Comparison of ENCODE assay signal across 9 cellular contexts in the genomic region with DNA sequence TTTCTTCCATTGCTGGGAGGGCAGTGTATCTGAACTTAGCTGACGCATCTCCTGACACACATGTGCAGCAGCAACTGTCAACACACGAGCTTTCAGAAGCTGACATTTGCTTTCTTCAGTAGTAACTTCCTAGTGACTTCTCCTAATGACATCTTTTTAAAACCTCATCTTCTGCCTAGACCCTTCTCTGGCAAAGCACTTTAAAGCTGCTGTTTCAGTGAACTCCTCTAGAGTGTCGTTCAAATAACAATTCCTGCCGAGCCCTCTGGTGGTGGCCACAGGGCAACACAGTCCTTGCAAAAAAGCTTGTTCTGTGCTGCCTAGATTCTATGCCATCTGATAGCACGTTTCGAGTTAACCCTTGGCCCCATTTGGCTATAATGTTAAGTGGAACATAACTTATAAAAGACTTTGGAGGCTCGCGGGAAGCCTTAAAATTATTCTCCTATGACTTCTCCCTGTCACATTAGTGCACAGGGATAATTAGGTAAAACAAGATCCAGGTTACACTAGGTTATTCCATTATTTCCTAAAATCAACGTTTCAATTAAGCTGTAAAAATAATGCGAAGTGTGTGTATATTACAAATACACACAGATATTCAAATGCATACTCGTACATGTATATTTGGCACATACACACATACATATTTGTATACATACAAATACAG.
A peak's percentile ranks its signal among the peaks of the same experiment; 100 is the strongest.
DNase-seq lines count a peak whose midpoint lies in the region; ATAC-seq and TF ChIP-seq lines count a peak whose summit lies in the region.
"Had no signal": no experiment of that assay in that cellular context is flagged by ENCODE, and none has a peak within 500 bp of the region (broad histone marks: within the 10 kb centered on the region; RNA-seq: fewer than 3 reads in every experiment).

No MANE protein-coding gene starts in this region.

- no peaks in the 10 kb centered on the region for H3K4me1 Mint-ChIP-seq in activated T-helper 1 cell treated with anti-CD3 and anti-CD28 coated beads, Interleukin-12 subunit alpha, Interleukin-12 subunit beta, Interleukin-2, Interleukin-4 antibody, amounts not matched to agents 30 ng/mL and 10 ng/mL and 1 ng/mL, durations not matched to agents 14 hours and 24 hours and 36 hours (ENCODE audit: low read depth)
- H3K4me1 Mint-ChIP-seq: B cell had no signal

- no peaks in the 10 kb centered on the region for H3K9me3 Mint-ChIP-seq in activated T-helper 1 cell treated with anti-CD3 and anti-CD28 coated beads, Interleukin-12 subunit alpha, Interleukin-12 subunit beta, Interleukin-2, Interleukin-4 antibody, amounts not matched to agents 30 ng/mL and 10 ng/mL and 1 ng/mL, durations not matched to agents 14 hours and 24 hours and 36 hours

- H3K36me3 ChIP-seq in brain microvascular endothelial cell (replicated peaks) (no peaks in the 10 kb centered on the region), right lobe of liver (no peaks in the 10 kb centered on the region), uterus (no peaks in the 10 kb centered on the region)

- H3K27ac Mint-ChIP-seq in activated T-helper 1 cell treated with anti-CD3 and anti-CD28 coated beads, Interleukin-12 subunit alpha, Interleukin-12 subunit beta, Interleukin-2, Interleukin-4 antibody, amounts not matched to agents 30 ng/mL and 10 ng/mL and 1 ng/mL, durations not matched to agents 14 hours and 24 hours and 36 hours = no peak overlapping the region
- H3K27ac Mint-ChIP-seq: B cell had no signal

- peaks cover 0 to 9% (median 2%) of the 10 kb centered on the region in 4 donors for H3K4me1 ChIP-seq in right lobe of liver
- H3K4me1 ChIP-seq in uterus = no peaks in the 10 kb centered on the region

- WGBS in right lobe of liver (ENCODE audit: insufficient coverage, low coverage, low lambda C conversion rate, missing lambda C conversion rate) = 34% methylated on average over 11 of the region's 11 CpGs

- DNase-seq in NCI-H1417 (lab: John Stamatoyannopoulos, UW) (peak; percentile 24 to 65 (median 36)), NCI-H1417 treated with DMSO at 0.1 percent for 48 hours (lab: John Stamatoyannopoulos, UW) (no peak), NCI-H226 (peak; percentile 16), brain microvascular endothelial cell (peak; percentile 50), right lobe of liver (peak; percentile 34 to 60 (median 43)), uterus (no peak)
- DNase-seq in activated T-helper 1 cell treated with anti-CD3 and anti-CD28 coated beads, Interleukin-12 subunit alpha, Interleukin-12 subunit beta, Interleukin-2, Interleukin-4 antibody, amounts not matched to agents 30 ng/mL and 10 ng/mL and 1 ng/mL, durations not matched to agents 14 hours and 24 hours and 36 hours (ENCODE audit: low spot score) = no peak

- H3K27ac ChIP-seq in brain microvascular endothelial cell = no peak overlapping the region
- no peak overlapping the region for H3K27ac ChIP-seq in right lobe of liver
- H3K27ac ChIP-seq in uterus = no peak overlapping the region

- H3K4me3 ChIP-seq in brain microvascular endothelial cell (ENCODE audit: low read depth, low read length) (no peak overlapping the region), right lobe of liver (no peak overlapping the region), uterus (no peak overlapping the region)

- H3K9me3 ChIP-seq in right lobe of liver (no peaks in the 10 kb centered on the region), uterus (no peaks in the 10 kb centered on the region)

- TF ChIP-seq POLR2A in right lobe of liver (IDR thresholded peaks at IDR 0.05) (no peak), uterus (IDR thresholded peaks at IDR 0.05) (no peak)

- in situ Hi-C loops in brain microvascular endothelial cell (cut with HindIII; ENCODE audit: low pct_ligation_motif_present, low sequenced_read_pairs) = no loop called here

- no peaks in the 10 kb centered on the region for H3K36me3 Mint-ChIP-seq in activated T-helper 1 cell treated with anti-CD3 and anti-CD28 coated beads, Interleukin-12 subunit alpha, Interleukin-12 subunit beta, Interleukin-2, Interleukin-4 antibody, amounts not matched to agents 30 ng/mL and 10 ng/mL and 1 ng/mL, durations not matched to agents 14 hours and 24 hours and 36 hours (ENCODE audit: low read depth)

- H3K27me3 ChIP-seq in brain microvascular endothelial cell (replicated peaks) (no peaks in the 10 kb centered on the region), right lobe of liver (no peaks in the 10 kb centered on the region), uterus (no peaks in the 10 kb centered on the region)

- no peak overlapping the region for H3K4me3 Mint-ChIP-seq in activated T-helper 1 cell treated with anti-CD3 and anti-CD28 coated beads, Interleukin-12 subunit alpha, Interleukin-12 subunit beta, Interleukin-2, Interleukin-4 antibody, amounts not matched to agents 30 ng/mL and 10 ng/mL and 1 ng/mL, durations not matched to agents 14 hours and 24 hours and 36 hours
- H3K4me3 Mint-ChIP-seq: B cell had no signal

- ATAC-seq in HG02759 (IDR thresholded peaks at IDR 0.05; ENCODE audit: unreplicated experiment) (peak; percentile 93), right lobe of liver (peak; percentile 90 to 97 (median 95))

- peak; percentile 97 for TF ChIP-seq CTCF in brain microvascular endothelial cell (IDR thresholded peaks at IDR 0.05; ENCODE audit: low read depth, low read length, missing control alignments)
- TF ChIP-seq CTCF in right lobe of liver (IDR thresholded peaks at IDR 0.05) = peak; percentile 67 to 72 (median 70)
- TF ChIP-seq CTCF in uterus (IDR thresholded peaks at IDR 0.05) = peak in 2 of 4 experiments; percentile 18 to 25

- H3K27me3 Mint-ChIP-seq in activated T-helper 1 cell treated with anti-CD3 and anti-CD28 coated beads, Interleukin-12 subunit alpha, Interleukin-12 subunit beta, Interleukin-2, Interleukin-4 antibody, amounts not matched to agents 30 ng/mL and 10 ng/mL and 1 ng/mL, durations not matched to agents 14 hours and 24 hours and 36 hours (ENCODE audit: insufficient read depth) = no peaks in the 10 kb centered on the region
- H3K27me3 Mint-ChIP-seq: B cell had no signal

- intact Hi-C loops in right lobe of liver (cut with DNase I) = no loop called here
- intact Hi-C loops in uterus (cut with DNase I; ENCODE audit: low total_unique reads) = no loop called here
- intact Hi-C loops in activated T-helper 1 cell treated with anti-CD3 and anti-CD28 coated beads, Interleukin-12 subunit alpha, Interleukin-12 subunit beta, Interleukin-2, Interleukin-4 antibody, amounts not matched to agents 30 ng/mL and 10 ng/mL and 1 ng/mL, durations not matched to agents 14 hours and 24 hours and 36 hours (cut with micrococcal nuclease) = no loop called here

Comparison
In these comparisons a context has a peak if more than half of its experiments do, and no peak if none do; other contexts are left out.
1. DNase-seq: peak in NCI-H1417 (3 of 3), NCI-H226 (single experiment), brain microvascular endothelial cell (single experiment) and right lobe of liver (3 of 3); none in NCI-H1417 treated with DMSO at 0.1 percent for 48 hours (single experiment), uterus (0 of 2) and activated T-helper 1 cell treated with anti-CD3 and anti-CD28 coated beads, Interleukin-12 subunit alpha, Interleukin-12 subunit beta, Interleukin-2, Interleukin-4 antibody, amounts not matched to agents 30 ng/mL and 10 ng/mL and 1 ng/mL, durations not matched to agents 14 hours and 24 hours and 36 hours (single experiment).